ENCODE assay signal across 8 cellular contexts in genomic region chr1:173429517-173430477, GRCh38. TPM values are rescaled to one million over a fixed set of nuclear protein-coding genes. Genes with fewer than 3 reads are reported as not detected.
DNase-seq lines count a peak whose midpoint lies in the region; ATAC-seq lines count a peak whose summit lies in the region.

No MANE protein-coding gene starts in this region.

- peak overlapping the region; percentile 89 for H2AFZ ChIP-seq in ACC112 (ENCODE audit: low read length, unreplicated experiment)

- H3K27ac ChIP-seq in ACC112 (ENCODE audit: low read depth, low read length): peak overlapping the region; percentile 86
- H3K27ac ChIP-seq in esophagus (ENCODE audit: low read depth in 2 of 2, low read length in 1 of 2): peak overlapping the region; percentile 75 to 78

- H3K79me2 ChIP-seq in ACC112 (ENCODE audit: control insufficient read depth, insufficient read depth, low read length, unreplicated experiment): no peaks in the 10 kb centered on the region

- no peaks in the 10 kb centered on the region for H3K36me3 Mint-ChIP-seq in stimulated activated memory B cell treated with anti-CD40 and anti-IgM and Interleukin-4, amounts not matched to agents 10 μg/mL and 1 μg/mL and 100 μg/mL, for 72 hours

- no peaks in the 10 kb centered on the region for H3K27me3 Mint-ChIP-seq in stimulated activated memory B cell treated with anti-CD40 and anti-IgM and Interleukin-4, amounts not matched to agents 10 μg/mL and 1 μg/mL and 100 μg/mL, for 72 hours

- H3K36me3 ChIP-seq in ACC112 (ENCODE audit: insufficient read depth, low read length) (no peaks in the 10 kb centered on the region), NT2/D1 (ENCODE audit: insufficient read depth, insufficient read length, low read length) (no peaks in the 10 kb centered on the region), esophagus (ENCODE audit: control insufficient read depth in 2 of 2, insufficient read depth in 2 of 2, low read length in 1 of 2) (no peaks in the 10 kb centered on the region)

- H3K9me3 ChIP-seq in NT2/D1 (ENCODE audit: insufficient read depth, low read length) (0 out of 2 replicates have a peak, but pooled peaks cover 5% of the 10 kb centered on the region), esophagus (ENCODE audit: control insufficient read depth in 2 of 2, insufficient read depth in 1 of 2, low read depth in 1 of 2, low read length in 1 of 2) (no peaks in the 10 kb centered on the region)

- 13 to 14% methylated on average over 15 of the region's 15 CpGs for WGBS in esophagus, 2 donors

- H3K4me1 ChIP-seq in ACC112 (ENCODE audit: control insufficient read depth, insufficient read depth, low read length, unreplicated experiment) (peaks cover 31% of the 10 kb centered on the region), NT2/D1 (ENCODE audit: insufficient read depth, insufficient read length) (peaks cover 4% of the 10 kb centered on the region), esophagus (ENCODE audit: control insufficient read depth in 2 of 2, insufficient read depth in 2 of 2, low read length in 1 of 2) (peaks cover 0 to 2% of the 10 kb centered on the region in 2 donors)

- ATAC-seq in GM18861 (IDR thresholded peaks at IDR 0.05; ENCODE audit: unreplicated experiment): peak; percentile 45
- peak; percentile 74 for ATAC-seq in HG03196 (IDR thresholded peaks at IDR 0.05; ENCODE audit: unreplicated experiment)
- peak; percentile 87 for ATAC-seq in stimulated activated memory B cell treated with anti-CD40 and anti-IgM and Interleukin-4, amounts not matched to agents 10 μg/mL and 1 μg/mL and 100 μg/mL, for 72 hours

- H3K9ac ChIP-seq in NT2/D1 (ENCODE audit: insufficient read length, low read depth): peak overlapping the region; percentile 43

- H3K27me3 ChIP-seq in ACC112 (ENCODE audit: insufficient read depth, low read length) (no peaks in the 10 kb centered on the region), NT2/D1 (ENCODE audit: insufficient read depth, insufficient read length) (no peaks in the 10 kb centered on the region), esophagus (ENCODE audit: control insufficient read depth in 1 of 2, insufficient read depth in 2 of 2, low read length in 2 of 2) (no peaks in the 10 kb centered on the region)

- DNase-seq in NT2/D1 (ENCODE audit: low read depth, low spot score): peak; percentile 73
- peak; percentile 27 for DNase-seq in activated T-cell treated with anti-CD3 and anti-CD28 coated beads for 4 hours
- peak; percentile 99 for DNase-seq in myocyte (ENCODE audit: low read depth)

- peak overlapping the region; percentile 66 for H3K4me3 Mint-ChIP-seq in stimulated activated memory B cell treated with anti-CD40 and anti-IgM and Interleukin-4, amounts not matched to agents 10 μg/mL and 1 μg/mL and 100 μg/mL, for 72 hours

- H3K27ac Mint-ChIP-seq in stimulated activated memory B cell treated with anti-CD40 and anti-IgM and Interleukin-4, amounts not matched to agents 10 μg/mL and 1 μg/mL and 100 μg/mL, for 72 hours: peak overlapping the region; percentile 79

- H3K4me3 ChIP-seq in ACC112 (ENCODE audit: low read depth, low read length): peak overlapping the region; percentile 71
- no peak overlapping the region for H3K4me3 ChIP-seq in NT2/D1 (ENCODE audit: insufficient read length, low read depth)
- H3K4me3 ChIP-seq in esophagus (ENCODE audit: low read depth in 1 of 2, low read length in 2 of 2): no peak overlapping the region

- H3K9me3 Mint-ChIP-seq in stimulated activated memory B cell treated with anti-CD40 and anti-IgM and Interleukin-4, amounts not matched to agents 10 μg/mL and 1 μg/mL and 100 μg/mL, for 72 hours: no peaks in the 10 kb centered on the region

- H3K4me1 Mint-ChIP-seq in stimulated activated memory B cell treated with anti-CD40 and anti-IgM and Interleukin-4, amounts not matched to agents 10 μg/mL and 1 μg/mL and 100 μg/mL, for 72 hours: peaks cover 18% of the 10 kb centered on the region

RNA-seq across cellular contexts. Expression of gene PRDX6, which starts 47.3 kb away (rescaled TPM):
- polyA plus RNA-seq in esophagus: 100 to 1,000 TPM; 198 to 221 TPM
- 409 and 601 TPM in 2 replicates for total RNA-seq in myocyte
- 380 TPM for polyA plus RNA-seq in myocyte (2012)

Comparison
In these comparisons a context has a peak if more than half of its experiments do, and no peak if none do; other contexts are left out.
1. DNase-seq: peak in every context shown above with its lines; median percentile 99 in myocyte; 73 in NT2/D1; 27 in activated T-cell treated with anti-CD3 and anti-CD28 coated beads for 4 hours.